ENCODE assay signal across 7 cellular contexts in the genomic region with DNA sequence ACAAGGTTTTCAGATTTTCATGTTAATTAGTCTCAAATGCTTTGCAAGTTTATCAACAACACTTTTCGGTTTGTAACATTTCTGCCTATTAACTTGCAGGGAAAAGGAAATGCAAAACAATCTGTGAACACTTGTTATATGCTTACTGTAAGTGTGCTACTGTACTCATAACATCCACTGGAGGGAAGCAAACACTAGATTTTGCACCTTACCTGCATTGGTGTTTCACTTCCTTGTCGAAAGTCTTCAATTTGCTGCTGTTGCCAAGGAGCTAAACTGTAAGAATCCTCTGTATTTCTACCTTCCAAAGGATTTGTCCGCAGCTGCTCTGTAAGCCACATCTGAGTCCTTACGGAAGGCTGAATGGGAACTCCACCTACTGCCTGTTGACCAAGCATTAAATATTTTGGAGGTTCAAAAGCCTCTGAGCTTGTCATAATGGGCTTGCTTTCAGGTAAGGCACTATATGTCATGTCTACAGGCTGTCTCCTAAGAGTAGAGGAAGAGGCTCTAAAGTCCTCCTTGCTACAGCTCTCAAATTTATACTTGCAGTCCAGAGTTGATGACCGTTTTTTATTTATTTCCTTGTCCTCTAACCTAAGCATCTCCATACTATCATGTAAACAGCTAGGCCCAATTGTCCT. TPM values are rescaled to one million over a fixed set of nuclear protein-coding genes. Genes with fewer than 3 reads are reported as not detected.
DNase-seq lines count a peak whose midpoint lies in the region; ATAC-seq, FAIRE-seq and TF ChIP-seq lines count a peak whose summit lies in the region.

No MANE protein-coding gene starts in this region.

- in situ Hi-C loops in K562 (cut with MboI): no loop called here

- TF ChIP-seq POLR2A in K562 (conservative IDR thresholded peaks at IDR 0.05): no peak

- CTCF ChIA-PET in K562 (lab: Yijun Ruan, JAX; ENCODE audit: low intra/inter-chr PET ratio): interaction anchor here (1.1 to 2.6 kb wide), 4 partner anchors 208 to 545 kb away, joined by 3 to 12 read pairs (median 7); no protein-coding TSS in a partner anchor

- peaks cover 10% of the 10 kb centered on the region; the same call in 2 of the 3 replicates for H3K36me3 ChIP-seq in K562 (ENCODE audit: control insufficient read depth, insufficient read depth, low read length)

- no peaks in the 10 kb centered on the region for H3K27me3 Mint-ChIP-seq in naive B cell

- H3K4me2 ChIP-seq in K562 (ENCODE audit: insufficient read depth, low read length): no peak overlapping the region

- H3K27ac Mint-ChIP-seq in naive B cell: peak overlapping the region in 2 of 6 donors; percentile 45 to 83

- no peaks in the 10 kb centered on the region for H3K9me1 ChIP-seq in K562 (ENCODE audit: control insufficient read depth, insufficient read depth, low read length)

- H3K4me3 ChIP-seq in K562: no peak overlapping the region

- peak in 2 of 3 experiments; percentile 55 to 66; a peak in 4 of 6 replicates for TF ChIP-seq CTCF in K562 (IDR thresholded peaks at IDR 0.05 in 2 of 3, conservative IDR thresholded peaks at IDR 0.05 in 1 of 3; ENCODE audit: insufficient read depth in 2 of 3, low read depth in 1 of 3, low read length in 3 of 3)

- no peak overlapping the region for H3K9ac ChIP-seq in K562 (ENCODE audit: insufficient read depth in 1 of 2, low read depth in 2 of 2, low read length in 2 of 2)

- intact Hi-C loops in K562 (cut with micrococcal nuclease): loop anchor here (1.0 to 5.0 kb wide), 4 partner anchors 53 to 235 kb away; no protein-coding TSS in a partner anchor

- BruUV-seq in K562 (replicated peaks; lab: Mats Ljungman, UMichigan): no TSS peak

- POLR2A ChIA-PET in K562 (lab: Yijun Ruan, JAX): interaction anchor here (0.7 to 1.3 kb wide), 2 partner anchors 12 to 144 kb away, joined by 3 to 5 read pairs; no protein-coding TSS in a partner anchor

- H3K27me3 ChIP-seq in K562 (ENCODE audit: control insufficient read depth in 2 of 2, insufficient read depth in 2 of 2, low read length in 2 of 2): no peaks in the 10 kb centered on the region

- no peak overlapping the region for H3K27ac ChIP-seq in K562 (ENCODE audit: extremely low read depth, low read depth, low read length)

- peaks cover 0 to 4% of the 10 kb centered on the region in 2 donors for H3K36me3 Mint-ChIP-seq in naive B cell

- H2AFZ ChIP-seq in K562 (ENCODE audit: low read depth, low read length): no peak overlapping the region

- no peaks in the 10 kb centered on the region for H4K20me1 ChIP-seq in K562 (replicated peaks; ENCODE audit: control insufficient read depth, insufficient read depth, low read length)

- FAIRE-seq in K562 (lab: Jason Lieb, UNC): peak; percentile 77

- TF ChIP-seq EP300 in K562 (IDR thresholded peaks at IDR 0.05; ENCODE audit: low read length): no peak

- ATAC-seq in GM18870 (IDR thresholded peaks at IDR 0.05; ENCODE audit: unreplicated experiment): peak; percentile 99
- peak; percentile 98 for ATAC-seq in HG02981 (IDR thresholded peaks at IDR 0.05; ENCODE audit: unreplicated experiment)
- ATAC-seq in K562: peak; percentile 90
- peak; percentile 97 to 100 for ATAC-seq in naive B cell (ENCODE audit: low read depth in 2 of 2)

- peaks cover 10 to 13% (median 12%) of the 10 kb centered on the region in 3 donors for H3K4me1 Mint-ChIP-seq in naive B cell

- no peaks in the 10 kb centered on the region; a peak in 1 of 5 replicates for H3K4me1 ChIP-seq in K562 (replicated peaks in 1 of 2; ENCODE audit: control insufficient read depth in 2 of 2, insufficient read depth in 2 of 2, low read length in 2 of 2)

- H3K9me3 ChIP-seq in K562 (replicated peaks; ENCODE audit: control insufficient read depth, insufficient read depth, low read depth, low read length): no peaks in the 10 kb centered on the region

- peak; percentile 32 for DNase-seq in DMS53 treated with DMSO at 0.1 percent for 48 hours (lab: John Stamatoyannopoulos, UW; ENCODE audit: unreplicated experiment)
- DNase-seq in NCI-H2107 treated with DMSO at 0.1 percent for 48 hours (lab: John Stamatoyannopoulos, UW; ENCODE audit: unreplicated experiment): peak; percentile 67
- DNase-seq in K562 (ENCODE audit: extremely low read depth in 1 of 4, low spot score in 3 of 4): peak; percentile 16 to 44 (median 18)
- DNase-seq in naive B cell: peak; percentile 59
- DNase-seq in mesenteric fat pad (ENCODE audit: low spot score): no peak

- no peaks in the 10 kb centered on the region for H3K9me3 Mint-ChIP-seq in naive B cell

- H3K4me3 Mint-ChIP-seq in naive B cell: no peak overlapping the region

- peak; percentile 47 to 87; a peak in 3 of 4 replicates for TF ChIP-seq RAD21 in K562 (CRISPR knock-in tag; conservative IDR thresholded peaks at IDR 0.05 in 1 of 2, IDR thresholded peaks at IDR 0.05 in 1 of 2)

- WGBS in K562 (ENCODE audit: insufficient coverage, low coverage, missing lambda C conversion rate): 79% methylated on average over 4 of the region's 5 CpGs

- no peaks in the 10 kb centered on the region for H3K79me2 ChIP-seq in K562 (ENCODE audit: control insufficient read depth, insufficient read depth, low read length)

TF ChIP-seq in K562, 482 proteins besides CTCF, POLR2A, EP300 and RAD21:
- peak; percentile 40; the same call in 1 of the 2 replicates for TF ChIP-seq SMC3 (conservative IDR thresholded peaks at IDR 0.05; ENCODE audit: insufficient read depth, low read depth, low read length)
- TF ChIP-seq, protein P1, sequence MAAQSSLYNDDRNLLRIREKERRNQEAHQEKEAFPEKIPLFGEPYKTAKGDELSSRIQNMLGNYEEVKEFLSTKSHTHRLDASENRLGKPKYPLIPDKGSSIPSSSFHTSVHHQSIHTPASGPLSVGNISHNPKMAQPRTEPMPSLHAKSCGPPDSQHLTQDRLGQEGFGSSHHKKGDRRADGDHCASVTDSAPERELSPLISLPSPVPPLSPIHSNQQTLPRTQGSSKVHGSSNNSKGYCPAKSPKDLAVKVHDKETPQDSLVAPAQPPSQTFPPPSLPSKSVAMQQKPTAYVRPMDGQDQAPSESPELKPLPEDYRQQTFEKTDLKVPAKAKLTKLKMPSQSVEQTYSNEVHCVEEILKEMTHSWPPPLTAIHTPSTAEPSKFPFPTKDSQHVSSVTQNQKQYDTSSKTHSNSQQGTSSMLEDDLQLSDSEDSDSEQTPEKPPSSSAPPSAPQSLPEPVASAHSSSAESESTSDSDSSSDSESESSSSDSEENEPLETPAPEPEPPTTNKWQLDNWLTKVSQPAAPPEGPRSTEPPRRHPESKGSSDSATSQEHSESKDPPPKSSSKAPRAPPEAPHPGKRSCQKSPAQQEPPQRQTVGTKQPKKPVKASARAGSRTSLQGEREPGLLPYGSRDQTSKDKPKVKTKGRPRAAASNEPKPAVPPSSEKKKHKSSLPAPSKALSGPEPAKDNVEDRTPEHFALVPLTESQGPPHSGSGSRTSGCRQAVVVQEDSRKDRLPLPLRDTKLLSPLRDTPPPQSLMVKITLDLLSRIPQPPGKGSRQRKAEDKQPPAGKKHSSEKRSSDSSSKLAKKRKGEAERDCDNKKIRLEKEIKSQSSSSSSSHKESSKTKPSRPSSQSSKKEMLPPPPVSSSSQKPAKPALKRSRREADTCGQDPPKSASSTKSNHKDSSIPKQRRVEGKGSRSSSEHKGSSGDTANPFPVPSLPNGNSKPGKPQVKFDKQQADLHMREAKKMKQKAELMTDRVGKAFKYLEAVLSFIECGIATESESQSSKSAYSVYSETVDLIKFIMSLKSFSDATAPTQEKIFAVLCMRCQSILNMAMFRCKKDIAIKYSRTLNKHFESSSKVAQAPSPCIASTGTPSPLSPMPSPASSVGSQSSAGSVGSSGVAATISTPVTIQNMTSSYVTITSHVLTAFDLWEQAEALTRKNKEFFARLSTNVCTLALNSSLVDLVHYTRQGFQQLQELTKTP (IDR thresholded peaks at IDR 0.05; ENCODE audit: low read depth in 1 of 2, partially characterized antibody in 2 of 2): no peak

RNA-seq across cellular contexts. Expression of a gene that starts 17.3 kb away (rescaled TPM):
- total RNA-seq in K562 (2011; cell fraction: chromatin; rRNA removed; ENCODE audit: low replicate concordance): not detected in 2 replicates
- total RNA-seq in K562 (2011; cell fraction: nucleolus; rRNA removed): not detected in 2 replicates
- 0.31 TPM in 1 of 2 replicates, not detected in the other for total RNA-seq in K562 (2011; cell fraction: nucleoplasm; rRNA removed)
- total RNA-seq in K562 (2014; rRNA removed) (not detected in 2 replicates), K562 (2014; rRNA removed; fragmentation: Illumina TruSeq; extraction: Trizol) (not detected in 2 replicates), K562 (2015; rRNA removed; fragmentation: Illumina TruSeq; extraction: Trizol) (not detected in 2 replicates), K562 (2021) (0.09 TPM in 1 of 2 replicates, not detected in the other), mesenteric fat pad (5.6 TPM)
- polyA plus RNA-seq in K562 (2011; rRNA removed) (0.03 and 0.05 TPM in 2 replicates), K562 (2014; fragmentation: Illumina TruSeq; extraction: Trizol) (not detected in 2 replicates), K562 (2014; fragmentation: Nextera tagmentation; extraction: Ambion mirVana) (under 1 TPM; 0.03 to 0.30 TPM), K562 (2014; rRNA removed) (not detected in 2 replicates), naive B cell (ENCODE audit: low read depth in 6 of 6) (under 1 TPM in 3 of 6 donors, not detected in 3; 0.13 to 0.29 (median 0.23) TPM)
- not detected in 2 replicates for polyA plus RNA-seq in K562 (2011; cell fraction: cytosol; rRNA removed)
- not detected in 2 replicates for polyA plus RNA-seq in K562 (2011; cell fraction: nucleus; rRNA removed)
- 0.08 TPM in 1 of 2 replicates, not detected in the other for polyA plus RNA-seq in K562 (2012)
- polyA minus RNA-seq in K562 (2011; rRNA and poly(A)+ RNA removed): 0.15 TPM in 1 of 2 replicates, not detected in the other
- polyA minus RNA-seq in K562 (2011; cell fraction: cytosol; rRNA and poly(A)+ RNA removed): not detected in 2 replicates
- polyA minus RNA-seq in K562 (2011; cell fraction: nucleus; rRNA and poly(A)+ RNA removed): 0.33 TPM in 1 of 2 replicates, not detected in the other
